20 cellular contexts compared by ENCODE assay signal in the genomic region with DNA sequence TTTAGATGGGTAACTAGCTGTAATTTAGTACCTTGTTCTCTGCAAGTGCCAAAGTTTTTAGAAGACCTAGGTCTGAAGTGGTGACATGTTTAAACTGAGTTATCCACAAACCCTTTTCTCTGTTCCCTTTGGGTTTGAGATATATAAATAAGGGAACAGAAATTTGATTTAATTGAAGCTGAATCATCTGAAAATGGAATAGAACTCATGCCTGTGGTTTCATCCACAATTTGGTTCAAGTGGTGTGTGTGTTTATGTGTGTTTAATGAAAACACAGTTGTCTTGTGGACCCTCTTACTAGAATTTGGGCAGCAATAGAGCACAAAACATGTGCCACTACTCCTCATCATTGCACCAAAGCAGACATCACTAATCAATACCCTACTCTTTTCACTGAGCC.
"Had no signal": no experiment of that assay in that cellular context is flagged by ENCODE, and none has a peak within 500 bp of the region (broad histone marks: within the 10 kb centered on the region; RNA-seq: fewer than 3 reads in every experiment).

No MANE protein-coding gene starts in this region.

- H3K4me1 ChIP-seq: gastrocnemius medialis, right atrium auricular region had no signal

- H3K9me3 ChIP-seq: gastrocnemius medialis, left lung, neutrophil, right atrium auricular region, tibial nerve, upper lobe of right lung, vagina had no signal

- FAIRE-seq: keratinocyte had no signal

- H3K27ac ChIP-seq: gastrocnemius medialis, neutrophil, upper lobe of right lung, vagina had no signal

- DNase-seq: effector memory CD8-positive, alpha-beta T cell; erythroblast; gastrocnemius medialis; immature natural killer cell; left lung; mesendoderm; naive thymus-derived CD4-positive, alpha-beta T cell; nephron progenitor cell; posterior cingulate gyrus; stimulated activated CD4-positive, alpha-beta T cell treated with anti-CD3 and anti-CD28 coated beads, Interleukin-4, amount 100 ng/mL, for 1 hour; stimulated activated CD8-positive, alpha-beta memory T cell treated with anti-CD3 and anti-CD28 coated beads, Interleukin-4, amount 100 ng/mL, for 48 hours; stimulated activated naive CD8-positive, alpha-beta T cell treated with anti-CD3 and anti-CD28 coated beads, Interleukin-15, Interleukin-2, amounts not matched to agents 100 U/mL and 50 U/mL, for 24 hours; upper lobe of right lung had no signal

- ATAC-seq: effector memory CD8-positive, alpha-beta T cell; left lung; naive thymus-derived CD4-positive, alpha-beta T cell; stimulated activated effector memory CD8-positive, alpha-beta T cell treated with anti-CD3 and anti-CD28 coated beads, Interleukin-12 subunit alpha, Interleukin-12 subunit beta, amount 100 ng/mL, for 72 hours; stimulated activated naive CD8-positive, alpha-beta T cell treated with anti-CD3 and anti-CD28 coated beads, Interleukin-15, Interleukin-2, amounts not matched to agents 100 U/mL and 50 U/mL, for 24 hours; upper lobe of right lung had no signal

- H3K36me3 ChIP-seq: gastrocnemius medialis, left lung, neutrophil, right atrium auricular region, tibial nerve, upper lobe of right lung, vagina had no signal

- H3K27me3 ChIP-seq: gastrocnemius medialis, left lung, neutrophil, right atrium auricular region, tibial nerve, upper lobe of right lung, vagina had no signal

- H3K4me3 ChIP-seq: gastrocnemius medialis, left lung, lung, right atrium auricular region, tibial nerve, upper lobe of right lung, vagina had no signal
